Comparison of ENCODE assay signal across 8 cellular contexts in genomic region chr19:19488875-19489690, GRCh38. TPM values are rescaled to one million over a fixed set of nuclear protein-coding genes. Genes with fewer than 3 reads are reported as not detected.
DNase-seq lines count a peak whose midpoint lies in the region; ATAC-seq, FAIRE-seq and TF ChIP-seq lines count a peak whose summit lies in the region.

No MANE protein-coding gene starts in this region.

- ATAC-seq in HG02623 (IDR thresholded peaks at IDR 0.05; ENCODE audit: unreplicated experiment): peak; percentile 43
- peak; percentile 25 for ATAC-seq in HepG2

- H3K79me2 ChIP-seq in HepG2 (ENCODE audit: insufficient read depth, low read length): peaks cover 6% of the 10 kb centered on the region

- peak overlapping the region; percentile 16 for H3K27ac ChIP-seq in HepG2 (ENCODE audit: extremely low read length, insufficient read depth, low read length)

- TF ChIP-seq RAD21 in HepG2 (CRISPR knock-in tag; IDR thresholded peaks at IDR 0.05): no peak

- no peaks in the 10 kb centered on the region for H3K27me3 Mint-ChIP-seq in dendritic cell treated with granulocyte-macrophage colony-stimulating factor and Interleukin-4, amounts not matched to agents 40 ng/mL and 50 ng/mL, for 4 days

- H3K4me3 Mint-ChIP-seq in dendritic cell treated with granulocyte-macrophage colony-stimulating factor and Interleukin-4, amounts not matched to agents 40 ng/mL and 50 ng/mL, for 4 days: peak overlapping the region; percentile 42

- no peaks in the 10 kb centered on the region for H3K9me3 Mint-ChIP-seq in dendritic cell treated with granulocyte-macrophage colony-stimulating factor and Interleukin-4, amounts not matched to agents 40 ng/mL and 50 ng/mL, for 4 days

- H3K9ac ChIP-seq in HepG2 (ENCODE audit: insufficient read depth, low read depth, low read length): no peak overlapping the region

- H3K36me3 Mint-ChIP-seq in dendritic cell treated with granulocyte-macrophage colony-stimulating factor and Interleukin-4, amounts not matched to agents 40 ng/mL and 50 ng/mL, for 4 days (ENCODE audit: low read depth): peaks cover 65% of the 10 kb centered on the region

- DNase-seq in GM10248 (ENCODE audit: extremely low spot score): peak; percentile 67
- peak; percentile 87 for DNase-seq in NCI-H2227 (lab: John Stamatoyannopoulos, UW; ENCODE audit: unreplicated experiment)
- DNase-seq in activated CD4-positive, alpha-beta T cell treated with anti-CD3 and anti-CD28 coated beads, Interleukin-2, amount 50 U/mL, for 24 hours (ENCODE audit: low read depth in 1 of 2, low spot score in 1 of 2): peak; percentile 48 to 85
- DNase-seq in HepG2 (ENCODE audit: low spot score): peak; percentile 60
- peak; percentile 89 for DNase-seq in stimulated activated CD4-positive, alpha-beta T cell treated with anti-CD3 and anti-CD28 coated beads, Interleukin-4, amount 100 ng/mL, for 24 hours
- no peak for DNase-seq in LoVo (ENCODE audit: low spot score)

- H3K4me3 ChIP-seq in HepG2 (replicated peaks in 1 of 3; ENCODE audit: insufficient read depth in 1 of 3, low read depth in 2 of 3, low read length in 3 of 3): no peak overlapping the region

- TF ChIP-seq EP300 in HepG2 (IDR thresholded peaks at IDR 0.05; ENCODE audit: low read depth in 2 of 2, low read length in 2 of 2) (no peak), HepG2 (CRISPR knock-in tag; IDR thresholded peaks at IDR 0.05; ENCODE audit: borderline replicate concordance) (no peak)

- H3K4me2 ChIP-seq in HepG2 (ENCODE audit: low read depth, low read length): no peak overlapping the region

- TF ChIP-seq POLR2A in HepG2 (IDR thresholded peaks at IDR 0.05; ENCODE audit: insufficient read depth in 1 of 2, low read depth in 2 of 2, low read length in 2 of 2): no peak

- peaks cover 54% of the 10 kb centered on the region for H3K4me1 Mint-ChIP-seq in dendritic cell treated with granulocyte-macrophage colony-stimulating factor and Interleukin-4, amounts not matched to agents 40 ng/mL and 50 ng/mL, for 4 days (ENCODE audit: low read depth)

- in situ Hi-C loops in HepG2 (cut with HindIII; ENCODE audit: extremely low pct_ligation_motif_present, low pct_unique_long_range_greater_than_20kb): no loop called here

- no peak for FAIRE-seq in HepG2 (lab: Jason Lieb, UNC)

- H3K36me3 ChIP-seq in HepG2 (replicated peaks in 1 of 2; ENCODE audit: control insufficient read depth in 1 of 2, insufficient read depth in 2 of 2, low read length in 2 of 2): peaks cover 18 to 34% of the 10 kb centered on the region in 2 experiments; a peak in 4 of 5 replicates

- POLR2A ChIA-PET in GM10248 (lab: Yijun Ruan, JAX) (no interaction called here), HepG2 (lab: Yijun Ruan, JAX) (interaction anchor here (2.9 kb wide), 1 partner anchor 124 kb away, joined by 19 read pairs; no protein-coding TSS in a partner anchor)

- H3K27me3 ChIP-seq in HepG2 (ENCODE audit: control insufficient read depth in 1 of 2, insufficient read depth in 2 of 2, low read length in 2 of 2): no peaks in the 10 kb centered on the region; a peak in 1 of 5 replicates

- TF ChIP-seq CTCF in GM10248 (IDR thresholded peaks at IDR 0.05; ENCODE audit: control extremely low read depth, extremely low read depth, low read depth, missing control alignments): no peak
- no peak for TF ChIP-seq CTCF in HepG2 (CRISPR knock-in tag; IDR thresholded peaks at IDR 0.05)

- CTCF ChIA-PET in GM10248 (lab: Yijun Ruan, JAX) (interaction anchor here (1.0 to 8.5 kb wide), 22 partner anchors 9 to 346 kb away, joined by 3 to 220 read pairs (median 8); partner anchors contain the start of genes GATAD2A and GMIP), HepG2 (lab: Yijun Ruan, JAX; ENCODE audit: low intra/inter-chr PET ratio, low total read pairs) (interaction anchor here (2.4 kb wide), 1 partner anchor 122 kb away, joined by 33 read pairs; no protein-coding TSS in a partner anchor)

- no peak overlapping the region for H2AFZ ChIP-seq in HepG2 (ENCODE audit: low read length)

- no peaks in the 10 kb centered on the region for H3K9me3 ChIP-seq in HepG2 (ENCODE audit: low read length)

- no TSS peak for BruUV-seq in HepG2 (replicated peaks; lab: Mats Ljungman, UMichigan)

- 87% methylated on average over 14 of the region's 14 CpGs for WGBS in HepG2 (ENCODE audit: low lambda C conversion rate)

- peaks cover 3% of the 10 kb centered on the region; the same call in 1 of the 2 replicates for H4K20me1 ChIP-seq in HepG2 (ENCODE audit: insufficient read depth, low read length)

- H3K4me1 ChIP-seq in HepG2 (ENCODE audit: insufficient read depth, low read length): peaks cover 47% of the 10 kb centered on the region

- intact Hi-C loops in dendritic cell treated with granulocyte-macrophage colony-stimulating factor and Interleukin-4, amounts not matched to agents 40 ng/mL and 50 ng/mL, for 4 days (cut with micrococcal nuclease): loop anchor here (2.0 to 5.0 kb wide), 2 partner anchors 42 to 342 kb away; no protein-coding TSS in a partner anchor
- intact Hi-C loops in HepG2 (cut with micrococcal nuclease; ENCODE audit: unreplicated experiment): loop anchor here (5.0 kb wide), 1 partner anchor 82 kb away; the partner anchor contains the start of gene GATAD2A

- peak overlapping the region; percentile 88 for H3K27ac Mint-ChIP-seq in dendritic cell treated with granulocyte-macrophage colony-stimulating factor and Interleukin-4, amounts not matched to agents 40 ng/mL and 50 ng/mL, for 4 days

RNA-seq across cellular contexts. Expression of gene TSSK6, which starts 26.3 kb away (rescaled TPM):
- total RNA-seq in HepG2 (2016; rRNA removed; fragmentation: Illumina TruSeq; extraction: Trizol): 0.71 and 0.86 TPM in 2 replicates
- 0.35 and 0.40 TPM in 2 replicates for total RNA-seq in HepG2 (2016; cell fraction: cytosol; rRNA removed; fragmentation: Illumina TruSeq; extraction: Trizol; ENCODE audit: low read depth)
- total RNA-seq in HepG2 (2016; cell fraction: insoluble cytoplasmic fraction; rRNA removed; fragmentation: Illumina TruSeq; extraction: Trizol): 0.65 and 0.85 TPM in 2 replicates
- 0.83 and 1.3 TPM in 2 replicates for total RNA-seq in HepG2 (2016; cell fraction: membrane; rRNA removed; fragmentation: Illumina TruSeq; extraction: Trizol)
- 0.50 and 1.3 TPM in 2 replicates for total RNA-seq in HepG2 (2016; cell fraction: nucleus; rRNA removed; fragmentation: Illumina TruSeq; extraction: Trizol)
- 1.2 and 2.0 TPM in 2 replicates for polyA plus RNA-seq in HepG2 (2011; rRNA removed)
- 1.4 and 2.8 TPM in 2 replicates for polyA plus RNA-seq in HepG2 (2011; cell fraction: cytosol; rRNA removed)
- polyA plus RNA-seq in HepG2 (2011; cell fraction: nucleus; rRNA removed): 6.3 and 8.3 TPM in 2 replicates
- 0.81 and 1.2 TPM in 2 replicates for polyA plus RNA-seq in HepG2 (2012)
- polyA plus RNA-seq in HepG2 (2016; cell fraction: cytosol; fragmentation: Illumina TruSeq; extraction: Trizol; ENCODE audit: low read depth): 0.16 and 0.19 TPM in 2 replicates
- polyA plus RNA-seq in HepG2 (2016; cell fraction: insoluble cytoplasmic fraction; fragmentation: Illumina TruSeq; extraction: Trizol; ENCODE audit: low read depth): 1.1 and 1.7 TPM in 2 replicates
- 0.68 and 0.82 TPM in 2 replicates for polyA plus RNA-seq in HepG2 (2016; cell fraction: membrane; fragmentation: Illumina TruSeq; extraction: Trizol; ENCODE audit: low read depth)
- polyA plus RNA-seq in HepG2 (2016; cell fraction: nucleus; fragmentation: Illumina TruSeq; extraction: Trizol; ENCODE audit: insufficient read depth, low read depth): 1.3 and 2.4 TPM in 2 replicates
- polyA minus RNA-seq in HepG2 (2011; rRNA and poly(A)+ RNA removed; ENCODE audit: low replicate concordance): 2.0 and 5.3 TPM in 2 replicates
- polyA minus RNA-seq in HepG2 (2011; cell fraction: cytosol; rRNA and poly(A)+ RNA removed): 1.3 and 1.5 TPM in 2 replicates
- 1.9 and 3.7 TPM in 2 replicates for polyA minus RNA-seq in HepG2 (2011; cell fraction: nucleus; rRNA and poly(A)+ RNA removed)

RNA-seq across cellular contexts. Expression of gene NDUFA13, which starts 26.9 kb away (rescaled TPM):
- total RNA-seq in HepG2 (2016; rRNA removed; fragmentation: Illumina TruSeq; extraction: Trizol): 278 and 337 TPM in 2 replicates
- 98.4 and 99.8 TPM in 2 replicates for total RNA-seq in HepG2 (2016; cell fraction: cytosol; rRNA removed; fragmentation: Illumina TruSeq; extraction: Trizol; ENCODE audit: low read depth)
- 323 and 362 TPM in 2 replicates for total RNA-seq in HepG2 (2016; cell fraction: insoluble cytoplasmic fraction; rRNA removed; fragmentation: Illumina TruSeq; extraction: Trizol)
- total RNA-seq in HepG2 (2016; cell fraction: membrane; rRNA removed; fragmentation: Illumina TruSeq; extraction: Trizol): 84.6 and 89.0 TPM in 2 replicates
- total RNA-seq in HepG2 (2016; cell fraction: nucleus; rRNA removed; fragmentation: Illumina TruSeq; extraction: Trizol): 193 and 208 TPM in 2 replicates
- 366 and 368 TPM in 2 replicates for polyA plus RNA-seq in HepG2 (2011; rRNA removed)
- 715 and 846 TPM in 2 replicates for polyA plus RNA-seq in HepG2 (2011; cell fraction: cytosol; rRNA removed)
- 199 and 226 TPM in 2 replicates for polyA plus RNA-seq in HepG2 (2011; cell fraction: nucleus; rRNA removed)
- polyA plus RNA-seq in HepG2 (2012): 207 and 262 TPM in 2 replicates
- polyA plus RNA-seq in HepG2 (2016; cell fraction: cytosol; fragmentation: Illumina TruSeq; extraction: Trizol; ENCODE audit: low read depth): 72.4 and 85.3 TPM in 2 replicates
- 186 TPM in 2 replicates for polyA plus RNA-seq in HepG2 (2016; cell fraction: insoluble cytoplasmic fraction; fragmentation: Illumina TruSeq; extraction: Trizol; ENCODE audit: low read depth)
- polyA plus RNA-seq in HepG2 (2016; cell fraction: membrane; fragmentation: Illumina TruSeq; extraction: Trizol; ENCODE audit: low read depth): 52.4 and 56.3 TPM in 2 replicates
- 235 and 237 TPM in 2 replicates for polyA plus RNA-seq in HepG2 (2016; cell fraction: nucleus; fragmentation: Illumina TruSeq; extraction: Trizol; ENCODE audit: insufficient read depth, low read depth)
- 73.2 and 83.5 TPM in 2 replicates for polyA minus RNA-seq in HepG2 (2011; rRNA and poly(A)+ RNA removed; ENCODE audit: low replicate concordance)
- 58.6 and 70.0 TPM in 2 replicates for polyA minus RNA-seq in HepG2 (2011; cell fraction: cytosol; rRNA and poly(A)+ RNA removed)
- 42.1 and 44.4 TPM in 2 replicates for polyA minus RNA-seq in HepG2 (2011; cell fraction: nucleus; rRNA and poly(A)+ RNA removed)

RNA-seq across cellular contexts. Expression of gene YJEFN3, which starts 39.6 kb away (rescaled TPM):
- total RNA-seq in HepG2 (2016; rRNA removed; fragmentation: Illumina TruSeq; extraction: Trizol): 0.32 and 0.89 TPM in 2 replicates
- 0.30 and 0.44 TPM in 2 replicates for total RNA-seq in HepG2 (2016; cell fraction: cytosol; rRNA removed; fragmentation: Illumina TruSeq; extraction: Trizol; ENCODE audit: low read depth)
- total RNA-seq in HepG2 (2016; cell fraction: insoluble cytoplasmic fraction; rRNA removed; fragmentation: Illumina TruSeq; extraction: Trizol): 0.19 and 0.69 TPM in 2 replicates
- total RNA-seq in HepG2 (2016; cell fraction: membrane; rRNA removed; fragmentation: Illumina TruSeq; extraction: Trizol): 0.28 and 0.41 TPM in 2 replicates
- total RNA-seq in HepG2 (2016; cell fraction: nucleus; rRNA removed; fragmentation: Illumina TruSeq; extraction: Trizol): 1.1 and 1.4 TPM in 2 replicates
- 4.0 TPM in 2 replicates for polyA plus RNA-seq in HepG2 (2011; rRNA removed)
- polyA plus RNA-seq in HepG2 (2011; cell fraction: cytosol; rRNA removed): 0.47 and 1.4 TPM in 2 replicates
- polyA plus RNA-seq in HepG2 (2011; cell fraction: nucleus; rRNA removed): 61.3 and 67.2 TPM in 2 replicates
- polyA plus RNA-seq in HepG2 (2012): 5.6 and 8.4 TPM in 2 replicates
- 0.37 TPM in 1 of 2 replicates, not detected in the other for polyA plus RNA-seq in HepG2 (2016; cell fraction: cytosol; fragmentation: Illumina TruSeq; extraction: Trizol; ENCODE audit: low read depth)
- 0.09 TPM in 1 of 2 replicates, not detected in the other for polyA plus RNA-seq in HepG2 (2016; cell fraction: insoluble cytoplasmic fraction; fragmentation: Illumina TruSeq; extraction: Trizol; ENCODE audit: low read depth)
- not detected in 2 replicates for polyA plus RNA-seq in HepG2 (2016; cell fraction: membrane; fragmentation: Illumina TruSeq; extraction: Trizol; ENCODE audit: low read depth)
- 9.8 and 10.6 TPM in 2 replicates for polyA plus RNA-seq in HepG2 (2016; cell fraction: nucleus; fragmentation: Illumina TruSeq; extraction: Trizol; ENCODE audit: insufficient read depth, low read depth)
- polyA minus RNA-seq in HepG2 (2011; rRNA and poly(A)+ RNA removed; ENCODE audit: low replicate concordance): 0.86 and 2.2 TPM in 2 replicates
- polyA minus RNA-seq in HepG2 (2011; cell fraction: cytosol; rRNA and poly(A)+ RNA removed): 0.49 TPM in 1 of 2 replicates, not detected in the other
- polyA minus RNA-seq in HepG2 (2011; cell fraction: nucleus; rRNA and poly(A)+ RNA removed): 5.0 and 5.3 TPM in 2 replicates

RNA-seq across cellular contexts. Expression of gene CILP2, which starts 49.0 kb away (rescaled TPM):
- 0.09 TPM in 1 of 2 replicates, not detected in the other for total RNA-seq in HepG2 (2016; rRNA removed; fragmentation: Illumina TruSeq; extraction: Trizol)
- not detected in 2 replicates for total RNA-seq in HepG2 (2016; cell fraction: cytosol; rRNA removed; fragmentation: Illumina TruSeq; extraction: Trizol; ENCODE audit: low read depth)
- total RNA-seq in HepG2 (2016; cell fraction: insoluble cytoplasmic fraction; rRNA removed; fragmentation: Illumina TruSeq; extraction: Trizol): 0.15 TPM in 1 of 2 replicates, not detected in the other
- not detected in 2 replicates for total RNA-seq in HepG2 (2016; cell fraction: membrane; rRNA removed; fragmentation: Illumina TruSeq; extraction: Trizol)
- total RNA-seq in HepG2 (2016; cell fraction: nucleus; rRNA removed; fragmentation: Illumina TruSeq; extraction: Trizol): 0.16 and 0.19 TPM in 2 replicates
- 0.18 and 0.37 TPM in 2 replicates for polyA plus RNA-seq in HepG2 (2011; rRNA removed)
- polyA plus RNA-seq in HepG2 (2011; cell fraction: cytosol; rRNA removed): 0.16 and 0.19 TPM in 2 replicates
- polyA plus RNA-seq in HepG2 (2011; cell fraction: nucleus; rRNA removed): 0.66 and 0.74 TPM in 2 replicates
- polyA plus RNA-seq in HepG2 (2012): 0.31 and 0.51 TPM in 2 replicates
- polyA plus RNA-seq in HepG2 (2016; cell fraction: cytosol; fragmentation: Illumina TruSeq; extraction: Trizol; ENCODE audit: low read depth): not detected in 2 replicates
- 0.05 and 0.12 TPM in 2 replicates for polyA plus RNA-seq in HepG2 (2016; cell fraction: insoluble cytoplasmic fraction; fragmentation: Illumina TruSeq; extraction: Trizol; ENCODE audit: low read depth)
- not detected in 2 replicates for polyA plus RNA-seq in HepG2 (2016; cell fraction: membrane; fragmentation: Illumina TruSeq; extraction: Trizol; ENCODE audit: low read depth)
- polyA plus RNA-seq in HepG2 (2016; cell fraction: nucleus; fragmentation: Illumina TruSeq; extraction: Trizol; ENCODE audit: insufficient read depth, low read depth): 0.35 and 0.44 TPM in 2 replicates
- 0.20 and 0.30 TPM in 2 replicates for polyA minus RNA-seq in HepG2 (2011; rRNA and poly(A)+ RNA removed; ENCODE audit: low replicate concordance)
- 0.26 and 0.30 TPM in 2 replicates for polyA minus RNA-seq in HepG2 (2011; cell fraction: cytosol; rRNA and poly(A)+ RNA removed)
- 0.26 and 0.37 TPM in 2 replicates for polyA minus RNA-seq in HepG2 (2011; cell fraction: nucleus; rRNA and poly(A)+ RNA removed)
